ENCODE assay signal across 27 cellular contexts in the genomic region with DNA sequence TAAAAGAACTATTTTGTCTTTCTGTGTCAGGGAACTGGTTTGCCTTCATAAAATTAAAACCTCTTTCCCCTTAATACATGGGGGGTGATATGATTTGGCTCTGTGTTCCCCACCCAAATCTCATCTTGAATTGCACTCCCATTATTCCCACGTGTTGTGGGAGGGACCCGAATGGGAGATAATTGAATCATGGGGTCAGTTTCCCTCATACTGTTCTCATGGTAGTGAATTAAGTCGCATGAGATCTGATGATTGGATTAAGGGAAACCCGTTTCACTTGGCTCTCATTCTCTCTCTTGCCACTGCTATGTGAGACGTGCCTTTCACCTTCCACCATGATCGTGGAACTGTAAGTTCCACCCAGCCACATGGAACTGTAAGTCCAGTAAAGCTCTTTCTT.
"Had no signal": no experiment of that assay in that cellular context is flagged by ENCODE, and none has a peak within 500 bp of the region (broad histone marks: within the 10 kb centered on the region; RNA-seq: fewer than 3 reads in every experiment).

No MANE protein-coding gene starts in this region.

- H3K9me3 ChIP-seq: neutrophil, pancreas, prostate gland, right atrium auricular region, right lobe of liver, sigmoid colon, stomach, thoracic aorta, thyroid gland, tibial nerve, upper lobe of left lung, uterus had no signal

- H3K27ac Mint-ChIP-seq: naive thymus-derived CD8-positive, alpha-beta T cell; natural killer cell treated with Interleukin-12 subunit alpha and Interleukin-12 subunit beta and Interleukin-15 and Interleukin-18, amount 100 ng/mL, for 72 hours; nephron progenitor cell; stimulated activated effector memory CD8-positive, alpha-beta T cell treated with anti-CD3 and anti-CD28 coated beads, Interleukin-12 subunit alpha, Interleukin-12 subunit beta, amount 100 ng/mL, for 72 hours; stimulated activated naive B cell treated with anti-CD40 and anti-IgM and Interleukin-4, amounts not matched to agents 10 μg/mL and 1 μg/mL and 100 μg/mL, for 72 hours; stimulated activated naive CD8-positive, alpha-beta T cell treated with anti-CD3 and anti-CD28 coated beads, Interleukin-15, Interleukin-2, amounts not matched to agents 100 ng/mL and 50 ng/mL, for 24 hours had no signal

- H3K9me3 Mint-ChIP-seq: natural killer cell treated with Interleukin-12 subunit alpha and Interleukin-12 subunit beta and Interleukin-15 and Interleukin-18, amount 100 ng/mL, for 72 hours; nephron progenitor cell; neural crest cell; stimulated activated effector memory CD8-positive, alpha-beta T cell treated with anti-CD3 and anti-CD28 coated beads, Interleukin-12 subunit alpha, Interleukin-12 subunit beta, amount 100 ng/mL, for 72 hours; stimulated activated naive B cell treated with anti-CD40 and anti-IgM and Interleukin-4, amounts not matched to agents 10 μg/mL and 1 μg/mL and 100 μg/mL, for 72 hours had no signal

- H3K27me3 ChIP-seq: neutrophil, pancreas, right atrium auricular region, right lobe of liver, sigmoid colon, stomach, thyroid gland, tibial nerve, upper lobe of left lung, uterus had no signal

- H3K36me3 ChIP-seq: pancreas, prostate gland, right atrium auricular region, right lobe of liver, sigmoid colon, thoracic aorta, thyroid gland, upper lobe of left lung, uterus had no signal

- H3K4me1 Mint-ChIP-seq: nephron progenitor cell; stimulated activated effector memory CD8-positive, alpha-beta T cell treated with anti-CD3 and anti-CD28 coated beads, Interleukin-12 subunit alpha, Interleukin-12 subunit beta, amount 100 ng/mL, for 72 hours had no signal

- H3K36me3 Mint-ChIP-seq: natural killer cell treated with Interleukin-12 subunit alpha and Interleukin-12 subunit beta and Interleukin-15 and Interleukin-18, amount 100 ng/mL, for 72 hours; stimulated activated effector memory CD8-positive, alpha-beta T cell treated with anti-CD3 and anti-CD28 coated beads, Interleukin-12 subunit alpha, Interleukin-12 subunit beta, amount 100 ng/mL, for 72 hours had no signal

- DNase-seq: naive thymus-derived CD8-positive, alpha-beta T cell; nephron progenitor cell; nucleus accumbens; pancreas; retina; right lobe of liver; sigmoid colon; small intestine; stimulated activated CD4-positive, alpha-beta T cell treated with anti-CD3 and anti-CD28 coated beads, Interleukin-15, amount 100 ng/mL, for 24 hours; stimulated activated CD4-positive, alpha-beta T cell treated with anti-CD3 and anti-CD28 coated beads, Interleukin-2, amount 100 ng/mL, for 24 hours; stimulated activated CD4-positive, alpha-beta T cell treated with anti-CD3 and anti-CD28 coated beads, Interleukin-2, amount 100 ng/mL, for 48 hours; stimulated activated CD4-positive, alpha-beta T cell treated with anti-CD3 and anti-CD28 coated beads, Interleukin-4, amount 100 ng/mL, for 24 hours; stimulated activated naive B cell treated with anti-CD40 and anti-IgM and Interleukin-4, amounts not matched to agents 10 μg/mL and 1 μg/mL and 100 μg/mL, for 72 hours; stimulated activated naive CD4-positive, alpha-beta T cell treated with Interleukin-2 at 50 U/mL for 16 hours; stomach; thyroid gland; upper lobe of left lung; uterus had no signal

- H3K27ac ChIP-seq: neutrophil, pancreas, prostate gland, right atrium auricular region, right lobe of liver, sigmoid colon, stomach, thoracic aorta, thyroid gland, tibial nerve, upper lobe of left lung, uterus had no signal

- H3K4me3 Mint-ChIP-seq: naive thymus-derived CD8-positive, alpha-beta T cell; natural killer cell treated with Interleukin-12 subunit alpha and Interleukin-12 subunit beta and Interleukin-15 and Interleukin-18, amount 100 ng/mL, for 72 hours; nephron progenitor cell; neural crest cell; stimulated activated effector memory CD8-positive, alpha-beta T cell treated with anti-CD3 and anti-CD28 coated beads, Interleukin-12 subunit alpha, Interleukin-12 subunit beta, amount 100 ng/mL, for 72 hours; stimulated activated naive B cell treated with anti-CD40 and anti-IgM and Interleukin-4, amounts not matched to agents 10 μg/mL and 1 μg/mL and 100 μg/mL, for 72 hours; stimulated activated naive CD8-positive, alpha-beta T cell treated with anti-CD3 and anti-CD28 coated beads, Interleukin-15, Interleukin-2, amounts not matched to agents 100 ng/mL and 50 ng/mL, for 24 hours had no signal

- H3K4me3 ChIP-seq: pancreas, prostate gland, right atrium auricular region, right lobe of liver, sigmoid colon, stomach, thoracic aorta, thyroid gland, tibial nerve, upper lobe of left lung, uterus had no signal

- H3K4me1 ChIP-seq: pancreas, prostate gland, right lobe of liver, thyroid gland, upper lobe of left lung, uterus had no signal

- H3K27me3 Mint-ChIP-seq: naive thymus-derived CD8-positive, alpha-beta T cell; natural killer cell treated with Interleukin-12 subunit alpha and Interleukin-12 subunit beta and Interleukin-15 and Interleukin-18, amount 100 ng/mL, for 72 hours; stimulated activated naive B cell treated with anti-CD40 and anti-IgM and Interleukin-4, amounts not matched to agents 10 μg/mL and 1 μg/mL and 100 μg/mL, for 72 hours; stimulated activated naive CD8-positive, alpha-beta T cell treated with anti-CD3 and anti-CD28 coated beads, Interleukin-15, Interleukin-2, amounts not matched to agents 100 ng/mL and 50 ng/mL, for 24 hours had no signal

- ATAC-seq: naive thymus-derived CD8-positive, alpha-beta T cell; natural killer cell treated with Interleukin-12 subunit alpha and Interleukin-12 subunit beta and Interleukin-15 and Interleukin-18, amount 100 ng/mL, for 72 hours; pancreas; right lobe of liver; stimulated activated effector memory CD8-positive, alpha-beta T cell treated with anti-CD3 and anti-CD28 coated beads, Interleukin-12 subunit alpha, Interleukin-12 subunit beta, amount 100 ng/mL, for 72 hours; stimulated activated naive B cell treated with anti-CD40 and anti-IgM and Interleukin-4, amounts not matched to agents 10 μg/mL and 1 μg/mL and 100 μg/mL, for 72 hours had no signal
